ENCODE assay signal across 6 cellular contexts in genomic region chr20:21209668-21210067, GRCh38.
"Had no signal": no experiment of that assay in that cellular context is flagged by ENCODE, and none has a peak within 500 bp of the region (broad histone marks: within the 10 kb centered on the region; RNA-seq: fewer than 3 reads in every experiment).

No MANE protein-coding gene starts in this region.

- ATAC-seq: HepG2, K562 had no signal

- DNase-seq: IMR-90, KBM-7 had no signal

- H3K4me3 ChIP-seq: K562 had no signal

- H3K27ac ChIP-seq: HL-60 had no signal

- FAIRE-seq: HepG2, HTR-8/SVneo, K562 had no signal
